Comparison of ENCODE assay signal across 9 cellular contexts in the genomic region with DNA sequence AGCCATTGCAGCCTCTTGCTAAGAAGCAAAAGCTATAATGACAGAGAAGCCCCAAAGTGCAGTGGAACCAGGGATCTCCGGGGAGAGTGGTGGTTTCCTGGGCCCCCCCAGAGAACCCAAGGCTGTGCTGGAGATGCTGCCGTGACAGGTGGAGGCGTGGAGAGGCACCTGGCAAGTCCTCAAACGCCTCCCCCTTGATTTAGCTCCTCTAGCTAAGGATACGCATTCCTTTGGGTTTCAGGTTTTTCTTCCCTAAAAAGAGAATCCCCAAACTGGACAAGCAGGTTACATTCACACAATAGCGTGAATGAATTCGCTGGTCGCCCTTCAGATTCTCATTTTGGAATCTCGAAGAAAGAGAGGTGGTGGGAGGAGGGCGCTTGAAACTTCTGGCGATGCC. TPM values are rescaled to one million over a fixed set of nuclear protein-coding genes. Genes with fewer than 3 reads are reported as not detected.
DNase-seq lines count a peak whose midpoint lies in the region; ATAC-seq and TF ChIP-seq lines count a peak whose summit lies in the region.
"Had no signal": no experiment of that assay in that cellular context is flagged by ENCODE, and none has a peak within 500 bp of the region (broad histone marks: within the 10 kb centered on the region; RNA-seq: fewer than 3 reads in every experiment).

No MANE protein-coding gene starts in this region.

- peaks cover 49% of the 10 kb centered on the region for H3K4me1 ChIP-seq in CD4-positive, alpha-beta memory T cell (ENCODE audit: insufficient read depth, low read length)
- H3K4me1 ChIP-seq in PC-9 (replicated peaks; ENCODE audit: insufficient read depth) (peaks cover 36% of the 10 kb centered on the region), neutrophil (ENCODE audit: control insufficient read depth in 1 of 2, insufficient read depth in 1 of 2, low read depth in 1 of 2, low read length in 1 of 2) (peaks cover 16 to 18% of the 10 kb centered on the region in 2 experiments)

- ATAC-seq in GM21381 (IDR thresholded peaks at IDR 0.05; ENCODE audit: unreplicated experiment) = no peak

- H3K9me3 ChIP-seq in CD4-positive, alpha-beta memory T cell (ENCODE audit: control insufficient read depth in 1 of 2, low read length in 2 of 2) = no peaks in the 10 kb centered on the region
- H3K9me3 ChIP-seq in PC-9 (ENCODE audit: insufficient read depth, low read depth) (no peaks in the 10 kb centered on the region), neutrophil (no peaks in the 10 kb centered on the region)

- H3K4me1 Mint-ChIP-seq in CD4-positive, alpha-beta memory T cell = peaks cover 25 to 55% (median 38%) of the 10 kb centered on the region in 4 donors

- H2AFZ ChIP-seq in PC-9 = peak overlapping the region; percentile 72

- peaks cover 40% of the 10 kb centered on the region for H3K79me2 ChIP-seq in PC-9 (ENCODE audit: low read depth)

- POLR2A ChIA-PET in CD4-positive, alpha-beta memory T cell (lab: Charles Lee; ENCODE audit: partially characterized antibody) = interaction anchor here (0.5 to 6.4 kb wide), 8 partner anchors 12 to 221 kb away, joined by 3 to 90 read pairs (median 8); no protein-coding TSS in a partner anchor
- POLR2A ChIA-PET in PC-9 (lab: Charles Lee; ENCODE audit: unreplicated experiment) = interaction anchor here (0.6 to 0.7 kb wide), 3 partner anchors 12 to 73 kb away, joined by 3 to 8 read pairs (median 4); no protein-coding TSS in a partner anchor

- H3K36me3 Mint-ChIP-seq in CD4-positive, alpha-beta memory T cell = peaks cover 0 to 21% of the 10 kb centered on the region in 2 donors

- no peaks in the 10 kb centered on the region for H3K27me3 ChIP-seq in CD4-positive, alpha-beta memory T cell (ENCODE audit: insufficient read depth, low read length)
- H3K27me3 ChIP-seq in PC-9 (ENCODE audit: insufficient read depth, low read depth) = no peaks in the 10 kb centered on the region
- peaks cover 51% of the 10 kb centered on the region for H3K27me3 ChIP-seq in neutrophil

- peak overlapping the region; percentile 85 for H3K4me2 ChIP-seq in PC-9

- H3K27ac ChIP-seq in CD4-positive, alpha-beta memory T cell (ENCODE audit: low read depth, low read length) = peak overlapping the region; percentile 71
- H3K27ac ChIP-seq in PC-9 = peak overlapping the region; percentile 90
- H3K27ac ChIP-seq in epithelial cell of prostate = peak overlapping the region; percentile 91
- no peak overlapping the region for H3K27ac ChIP-seq in neutrophil

- H3K4me3 ChIP-seq in CD4-positive, alpha-beta memory T cell (ENCODE audit: low read length in 2 of 2) = peak overlapping the region in 1 of 2 donors; percentile 82
- H3K4me3 ChIP-seq in PC-9 (peak overlapping the region; percentile 75), neutrophil (ENCODE audit: low read depth in 1 of 2, low read length in 1 of 2) (peak overlapping the region; percentile 55 to 96)

- CTCF ChIA-PET in CD4-positive, alpha-beta memory T cell (lab: Charles Lee; ENCODE audit: partially characterized antibody) = interaction anchor here (1.2 to 1.7 kb wide), 3 partner anchors 47 to 203 kb away, joined by 3 to 6 read pairs (median 4); no protein-coding TSS in a partner anchor
- CTCF ChIA-PET in PC-9 (lab: Charles Lee) = no interaction called here

- no peaks in the 10 kb centered on the region for H3K9me2 ChIP-seq in PC-9 (ENCODE audit: insufficient read depth)

- peak overlapping the region; percentile 79 to 94 (median 92) for H3K27ac Mint-ChIP-seq in CD4-positive, alpha-beta memory T cell

- peak overlapping the region; percentile 74 to 99 (median 85) for H3K4me3 Mint-ChIP-seq in CD4-positive, alpha-beta memory T cell

- no peaks in the 10 kb centered on the region for H3K36me3 ChIP-seq in CD4-positive, alpha-beta memory T cell (ENCODE audit: insufficient read depth, low read length)
- H3K36me3 ChIP-seq in PC-9 (ENCODE audit: low read depth) = peaks cover 9% of the 10 kb centered on the region; the same call in 1 of the 2 replicates
- no peaks in the 10 kb centered on the region for H3K36me3 ChIP-seq in neutrophil

- H3F3A ChIP-seq in PC-9 (ENCODE audit: insufficient read depth, low read depth) = peaks cover 48% of the 10 kb centered on the region

- no peaks in the 10 kb centered on the region for H3K9me3 Mint-ChIP-seq in CD4-positive, alpha-beta memory T cell

- intact Hi-C loops in CD4-positive, alpha-beta memory T cell (cut with micrococcal nuclease) = loop anchor here (2.0 to 10.0 kb wide), 3 partner anchors 15 to 393 kb away; no protein-coding TSS in a partner anchor
- intact Hi-C loops in PC-9 (cut with micrococcal nuclease; ENCODE audit: unreplicated experiment) = loop anchor here (1.0 to 5.0 kb wide), 3 partner anchors 60 to 220 kb away; no protein-coding TSS in a partner anchor

- H4K20me1 ChIP-seq in PC-9 (ENCODE audit: insufficient read depth) = peaks cover 24% of the 10 kb centered on the region

- DNase-seq in CD4-positive, alpha-beta memory T cell = no peak
- DNase-seq in PC-9 (peak in 1 of 2 experiments; percentile 90), epithelial cell of prostate (ENCODE audit: low read depth, low spot score) (no peak), SHP77 (lab: John Stamatoyannopoulos, UW) (no peak), SKM-1 treated with dmso at 0.1 percent for 144 hours (lab: John Stamatoyannopoulos, UW; ENCODE audit: unreplicated experiment) (no peak), hippocampal formation (lab: John Stamatoyannopoulos, UW) (no peak)
- DNase-seq: SHP77 treated with DMSO at 0.1 percent for 48 hours had no signal

- TSS peak; percentile 83 for BruUV-seq in PC-9 (replicated peaks; lab: Mats Ljungman, UMichigan)

- TF ChIP-seq CTCF in PC-9 (conservative IDR thresholded peaks at IDR 0.05) (no peak), neutrophil (IDR thresholded peaks at IDR 0.05) (no peak)

- H3K27me3 Mint-ChIP-seq in CD4-positive, alpha-beta memory T cell = peaks cover 1% of the 10 kb centered on the region in 2 donors

RNA-seq across cellular contexts. Expression of a gene that starts 0.9 kb away (rescaled TPM):
- 100 to 1,000 TPM; 251 to 256 TPM for total RNA-seq in CD4-positive, alpha-beta memory T cell
- 10 to 100 TPM; 46.5 to 74.3 TPM for polyA plus RNA-seq in CD4-positive, alpha-beta memory T cell
- total RNA-seq in PC-9 (2021) = 393 and 399 TPM in 2 replicates
